ENCODE assay signal across 31 cellular contexts in the genomic region with DNA sequence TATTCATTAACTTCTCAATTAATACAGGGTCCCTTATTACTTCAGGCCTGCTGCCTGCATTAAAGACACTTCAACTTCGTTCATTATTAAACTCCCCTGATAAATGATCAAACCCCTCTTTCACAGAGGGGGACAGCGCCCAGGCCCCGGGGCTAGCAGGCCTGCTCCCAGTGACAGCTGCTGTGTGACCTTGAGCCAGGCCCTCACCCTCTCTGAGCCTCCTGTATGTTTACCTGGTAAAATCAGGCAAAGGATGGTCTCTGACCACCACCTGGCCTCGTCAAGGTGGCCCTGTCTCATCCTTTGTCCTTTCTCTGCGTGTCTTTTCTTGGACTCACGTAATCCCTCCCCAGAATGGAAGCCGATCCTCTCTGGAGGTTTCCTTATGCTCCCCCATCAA. TPM values are rescaled to one million over a fixed set of nuclear protein-coding genes. Genes with fewer than 3 reads are reported as not detected.
"Had no signal": no experiment of that assay in that cellular context is flagged by ENCODE, and none has a peak within 500 bp of the region (broad histone marks: within the 10 kb centered on the region; RNA-seq: fewer than 3 reads in every experiment).

No MANE protein-coding gene starts in this region.

- H3K36me3 Mint-ChIP-seq: naive thymus-derived CD4-positive, alpha-beta T cell; natural killer cell; stimulated activated memory B cell treated with anti-CD40 and anti-IgM and Interleukin-4, amounts not matched to agents 10 μg/mL and 1 μg/mL and 100 μg/mL, for 72 hours had no signal

- H3K27ac Mint-ChIP-seq: natural killer cell; nephron; progenitor cell of endocrine pancreas; stimulated activated memory B cell treated with anti-CD40 and anti-IgM and Interleukin-4, amounts not matched to agents 10 μg/mL and 1 μg/mL and 100 μg/mL, for 72 hours; stimulated activated naive CD8-positive, alpha-beta T cell treated with anti-CD3 and anti-CD28 coated beads, Interleukin-15, amount 100 ng/mL, for 72 hours had no signal

- FAIRE-seq: urothelium cell line had no signal

- H3K79me2 ChIP-seq: parathyroid adenoma had no signal

- H3K9ac ChIP-seq: parathyroid adenoma had no signal

- H3K27ac ChIP-seq: ovary, parathyroid adenoma, psoas muscle, skin epidermis, spleen, suprapubic skin, testis, tibial artery, upper lobe of left lung, vagina had no signal

- H3K4me3 ChIP-seq: ovary, psoas muscle, skin epidermis, smooth muscle cell, spleen, suprapubic skin, testis, tibial artery, upper lobe of left lung, vagina had no signal

- H3K9me3 ChIP-seq: ovary, psoas muscle, spleen, suprapubic skin, testis, tibial artery, upper lobe of left lung, vagina had no signal

- H3K4me1 ChIP-seq: parathyroid adenoma, psoas muscle, spleen, suprapubic skin, testis, tibial artery, upper lobe of left lung, vagina had no signal

- ATAC-seq: naive thymus-derived CD4-positive, alpha-beta T cell; natural killer cell; psoas muscle; right cardiac atrium; sciatic nerve; stimulated activated memory B cell treated with anti-CD40 and anti-IgM and Interleukin-4, amounts not matched to agents 10 μg/mL and 1 μg/mL and 100 μg/mL, for 72 hours; stimulated activated naive CD8-positive, alpha-beta T cell treated with anti-CD3 and anti-CD28 coated beads, Interleukin-15, amount 100 ng/mL, for 72 hours; stimulated activated naive CD8-positive, alpha-beta T cell treated with anti-CD3 and anti-CD28 coated beads, Interleukin-15, Interleukin-2, amounts not matched to agents 100 U/mL and 50 U/mL, for 24 hours had no signal

- H3K27me3 ChIP-seq: ovary, testis, upper lobe of left lung, vagina had no signal

- H3K4me2 ChIP-seq: smooth muscle cell had no signal

- H3K4me3 Mint-ChIP-seq: naive thymus-derived CD4-positive, alpha-beta T cell; natural killer cell; nephron; stimulated activated memory B cell treated with anti-CD40 and anti-IgM and Interleukin-4, amounts not matched to agents 10 μg/mL and 1 μg/mL and 100 μg/mL, for 72 hours; stimulated activated naive CD8-positive, alpha-beta T cell treated with anti-CD3 and anti-CD28 coated beads, Interleukin-15, amount 100 ng/mL, for 72 hours had no signal

- H2AFZ ChIP-seq: parathyroid adenoma had no signal

- H3K36me3 ChIP-seq: ovary, spleen, suprapubic skin, tibial artery, upper lobe of left lung, vagina had no signal

- DNase-seq: naive thymus-derived CD4-positive, alpha-beta T cell; natural killer cell; occipital lobe; ovary; posterior cingulate gyrus; psoas muscle; right cardiac atrium; spleen; stimulated activated CD4-positive, alpha-beta T cell treated with anti-CD3 and anti-CD28 coated beads, Interleukin-12 subunit alpha, Interleukin-12 subunit beta, amount 100 ng/mL, for 4 hours; stimulated activated CD4-positive, alpha-beta T cell treated with anti-CD3 and anti-CD28 coated beads, Interleukin-1b, Interleukin-23, amount 100 ng/mL, for 48 hours; stimulated activated CD4-positive, alpha-beta T cell treated with anti-CD3 and anti-CD28 coated beads, Interleukin-4, amount 100 ng/mL, for 1 hour; stimulated activated CD4-positive, alpha-beta T cell treated with anti-CD3 and anti-CD28 coated beads, Interleukin-4, amount 100 ng/mL, for 4 hours; stimulated activated CD8-positive, alpha-beta memory T cell treated with anti-CD3 and anti-CD28 coated beads, Interleukin-4, amount 100 ng/mL, for 48 hours; stimulated activated naive CD4-positive, alpha-beta T cell; stimulated activated naive CD8-positive, alpha-beta T cell treated with anti-CD3 and anti-CD28 coated beads, Interleukin-15, amount 100 ng/mL, for 72 hours; stimulated activated naive CD8-positive, alpha-beta T cell treated with anti-CD3 and anti-CD28 coated beads, Interleukin-15, Interleukin-2, amounts not matched to agents 100 U/mL and 50 U/mL, for 24 hours; substantia nigra; testis; tibial artery; trophoblast cell had no signal

- H3K4me1 Mint-ChIP-seq: naive thymus-derived CD4-positive, alpha-beta T cell; stimulated activated memory B cell treated with anti-CD40 and anti-IgM and Interleukin-4, amounts not matched to agents 10 μg/mL and 1 μg/mL and 100 μg/mL, for 72 hours; stimulated activated naive CD8-positive, alpha-beta T cell treated with anti-CD3 and anti-CD28 coated beads, Interleukin-15, amount 100 ng/mL, for 72 hours had no signal

- H3K9me3 Mint-ChIP-seq: naive thymus-derived CD4-positive, alpha-beta T cell; natural killer cell; nephron; stimulated activated memory B cell treated with anti-CD40 and anti-IgM and Interleukin-4, amounts not matched to agents 10 μg/mL and 1 μg/mL and 100 μg/mL, for 72 hours; stimulated activated naive CD8-positive, alpha-beta T cell treated with anti-CD3 and anti-CD28 coated beads, Interleukin-15, amount 100 ng/mL, for 72 hours had no signal

RNA-seq across cellular contexts. Expression of gene ELFN2, which starts 34.4 kb away (rescaled TPM):
- total RNA-seq: psoas muscle, vagina had no signal
- polyA plus RNA-seq: naive thymus-derived CD4-positive, alpha-beta T cell had no signal
